Comparison of ENCODE assay signal across 23 cellular contexts in the genomic region with DNA sequence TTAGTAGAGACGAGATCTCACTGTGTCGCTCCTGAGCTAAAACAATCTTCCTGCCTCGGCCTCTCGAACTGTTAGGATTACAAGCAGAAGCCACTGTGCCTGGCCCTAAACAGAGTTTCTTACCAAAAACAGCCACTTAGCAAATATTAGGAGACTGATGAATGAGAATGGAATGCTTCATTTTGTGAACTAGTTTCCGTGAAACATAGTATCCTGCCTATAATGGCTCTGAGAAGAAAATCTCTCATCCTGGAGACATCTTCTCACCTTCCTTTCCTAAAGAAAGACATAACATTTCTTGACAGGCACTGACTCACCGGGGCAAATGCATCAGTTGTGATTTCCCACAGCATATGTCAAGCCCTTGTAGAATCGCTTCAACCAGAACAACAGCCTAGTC. TPM values are rescaled to one million over a fixed set of nuclear protein-coding genes. Genes with fewer than 3 reads are reported as not detected.
DNase-seq lines count a peak whose midpoint lies in the region; ATAC-seq and TF ChIP-seq lines count a peak whose summit lies in the region.
"Had no signal": no experiment of that assay in that cellular context is flagged by ENCODE, and none has a peak within 500 bp of the region (broad histone marks: within the 10 kb centered on the region; RNA-seq: fewer than 3 reads in every experiment).

No MANE protein-coding gene starts in this region.

- H3K27me3 ChIP-seq in GM23248 (replicated peaks; ENCODE audit: insufficient read depth): no peaks in the 10 kb centered on the region
- H3K27me3 ChIP-seq in adipocyte (replicated peaks; ENCODE audit: control insufficient read depth, insufficient read depth, low read length): peaks cover 16% of the 10 kb centered on the region
- peaks cover 17% of the 10 kb centered on the region for H3K27me3 ChIP-seq in foreskin keratinocyte
- no peaks in the 10 kb centered on the region for H3K27me3 ChIP-seq in gastrocnemius medialis
- H3K27me3 ChIP-seq: upper lobe of right lung had no signal

- no peaks in the 10 kb centered on the region for H3K9me3 Mint-ChIP-seq in stimulated activated effector memory CD8-positive, alpha-beta T cell treated with anti-CD3 and anti-CD28 coated beads, Interleukin-12 subunit alpha, Interleukin-12 subunit beta, amount 100 ng/mL, for 72 hours

- peak; percentile 40 for ATAC-seq in foreskin keratinocyte
- no peak for ATAC-seq in stimulated activated effector memory CD8-positive, alpha-beta T cell treated with anti-CD3 and anti-CD28 coated beads, Interleukin-12 subunit alpha, Interleukin-12 subunit beta, amount 100 ng/mL, for 72 hours
- ATAC-seq in gastrocnemius medialis: no peak
- ATAC-seq: GM12878, psoas muscle, upper lobe of right lung had no signal

- H3F3A ChIP-seq in GM23248 (ENCODE audit: insufficient read depth): peaks cover 22% of the 10 kb centered on the region

- peaks cover 26% of the 10 kb centered on the region for H3K4me1 ChIP-seq in GM23248 (ENCODE audit: insufficient read depth)
- H3K4me1 ChIP-seq in adipocyte (ENCODE audit: control insufficient read depth, insufficient read depth, low read length): peaks cover 7% of the 10 kb centered on the region
- H3K4me1 ChIP-seq in foreskin keratinocyte: peaks cover 6% of the 10 kb centered on the region
- H3K4me1 ChIP-seq in gastrocnemius medialis: no peaks in the 10 kb centered on the region
- H3K4me1 ChIP-seq: psoas muscle, upper lobe of right lung had no signal

- H3K4me2 ChIP-seq in GM23248 (ENCODE audit: unreplicated experiment): peak overlapping the region; percentile 7

- TF ChIP-seq CTCF in foreskin keratinocyte (conservative IDR thresholded peaks at IDR 0.05): no peak
- no peak for TF ChIP-seq CTCF in gastrocnemius medialis (IDR thresholded peaks at IDR 0.05 in 4 of 5, conservative IDR thresholded peaks at IDR 0.05 in 1 of 5)

- no peaks in the 10 kb centered on the region for H3K9me2 ChIP-seq in GM23248 (ENCODE audit: insufficient read depth)

- no peaks in the 10 kb centered on the region for H3K9me3 ChIP-seq in GM23248 (ENCODE audit: low read depth)
- no peaks in the 10 kb centered on the region for H3K9me3 ChIP-seq in adipocyte (ENCODE audit: control insufficient read depth, low read length)
- no peaks in the 10 kb centered on the region for H3K9me3 ChIP-seq in gastrocnemius medialis
- H3K9me3 ChIP-seq: left ventricle myocardium inferior, psoas muscle, upper lobe of right lung had no signal

- H3K9ac ChIP-seq in GM23248 (peak overlapping the region; percentile 58), adipocyte (ENCODE audit: low read length) (no peak overlapping the region)

- no peak for TF ChIP-seq POLR2A in gastrocnemius medialis (IDR thresholded peaks at IDR 0.05)

- H2AFZ ChIP-seq in GM23248: peak overlapping the region; percentile 14

- intact Hi-C loops in gastrocnemius medialis (cut with DNase I; ENCODE audit: low total_unique reads): loop anchor here (2.0 to 5.0 kb wide), 2 partner anchors 209 to 1043 kb away; no protein-coding TSS in a partner anchor

- H3K36me3 Mint-ChIP-seq in stimulated activated effector memory CD8-positive, alpha-beta T cell treated with anti-CD3 and anti-CD28 coated beads, Interleukin-12 subunit alpha, Interleukin-12 subunit beta, amount 100 ng/mL, for 72 hours: no peaks in the 10 kb centered on the region

- H3K27ac Mint-ChIP-seq in stimulated activated effector memory CD8-positive, alpha-beta T cell treated with anti-CD3 and anti-CD28 coated beads, Interleukin-12 subunit alpha, Interleukin-12 subunit beta, amount 100 ng/mL, for 72 hours: no peak overlapping the region

- 19 to 21% methylated on average over 7 of the region's 7 CpGs for WGBS in GM23248 (ENCODE audit: low coverage in 1 of 2, low lambda C conversion rate in 2 of 2, missing lambda C conversion rate in 2 of 2), 2 experiments

- peak overlapping the region; percentile 75 for H3K27ac ChIP-seq in GM23248
- H3K27ac ChIP-seq in foreskin keratinocyte: no peak overlapping the region
- no peak overlapping the region for H3K27ac ChIP-seq in gastrocnemius medialis
- H3K27ac ChIP-seq: C4-2B, left ventricle myocardium inferior, psoas muscle, upper lobe of right lung, VCaP had no signal

- H3K4me1 Mint-ChIP-seq in stimulated activated effector memory CD8-positive, alpha-beta T cell treated with anti-CD3 and anti-CD28 coated beads, Interleukin-12 subunit alpha, Interleukin-12 subunit beta, amount 100 ng/mL, for 72 hours: no peaks in the 10 kb centered on the region

- H3K79me2 ChIP-seq in GM23248 (ENCODE audit: insufficient read depth): no peaks in the 10 kb centered on the region

- H3K4me3 ChIP-seq in GM23248: peak overlapping the region; percentile 0; the same call in 1 of the 2 replicates
- H3K4me3 ChIP-seq in adipocyte (ENCODE audit: low read length): no peak overlapping the region
- H3K4me3 ChIP-seq in gastrocnemius medialis: no peak overlapping the region
- H3K4me3 ChIP-seq: GM12878, left ventricle myocardium inferior, psoas muscle, upper lobe of right lung had no signal

- H3K36me3 ChIP-seq in GM23248 (ENCODE audit: low read depth) (no peaks in the 10 kb centered on the region), adipocyte (ENCODE audit: control insufficient read depth, insufficient read depth, low read length, severe bottlenecking) (no peaks in the 10 kb centered on the region), gastrocnemius medialis (no peaks in the 10 kb centered on the region)
- H3K36me3 ChIP-seq: left ventricle myocardium inferior, upper lobe of right lung had no signal

- H3K4me3 Mint-ChIP-seq in stimulated activated effector memory CD8-positive, alpha-beta T cell treated with anti-CD3 and anti-CD28 coated beads, Interleukin-12 subunit alpha, Interleukin-12 subunit beta, amount 100 ng/mL, for 72 hours: no peak overlapping the region

- peak; percentile 72 for DNase-seq in GM23248
- peak; percentile 31 for DNase-seq in adipocyte (ENCODE audit: low read depth)
- peak; percentile 50 to 54 for DNase-seq in foreskin keratinocyte
- no peak for DNase-seq in stimulated activated CD4-positive, alpha-beta T cell treated with anti-CD3 and anti-CD28 coated beads, Interleukin-4, amount 100 ng/mL, for 4 hours
- no peak for DNase-seq in stimulated activated effector memory CD8-positive, alpha-beta T cell treated with anti-CD3 and anti-CD28 coated beads, Interleukin-12 subunit alpha, Interleukin-12 subunit beta, amount 100 ng/mL, for 72 hours (ENCODE audit: low spot score in 2 of 2)
- DNase-seq in gastrocnemius medialis: no peak
- no peak for DNase-seq in COLO829 (ENCODE audit: low spot score)
- DNase-seq: activated CD8-positive, alpha-beta memory T cell treated with anti-CD3 and anti-CD28 coated beads, Interleukin-2, amount 50 U/mL, for 48 hours; erythroblast; GF-D8; glutamatergic neuron; left ventricle myocardium inferior; NCI-H2227 treated with DMSO at 0.1 percent for 48 hours; NCI-H82; OCI-M1; psoas muscle; SIG-M5; small intestine; T-helper 2 cell; upper lobe of right lung had no signal

- H4K20me1 ChIP-seq in GM23248 (ENCODE audit: insufficient read depth): no peaks in the 10 kb centered on the region

- in situ Hi-C loops in GM23248 (cut with MboI): loop anchor here (10.0 kb wide), 1 partner anchor 205 kb away; no protein-coding TSS in a partner anchor
- in situ Hi-C loops in gastrocnemius medialis (cut with MboI; ENCODE audit: low sequenced_read_pairs in 4 of 4): loop anchor here in 3 of 4 donors (10.0 kb wide), 2 partner anchors 205 to 215 kb away; no protein-coding TSS in a partner anchor

RNA-seq across cellular contexts. Expression of a gene that starts 44.9 kb away (rescaled TPM):
- not detected in 2 replicates for total RNA-seq in GM23248 (2014; rRNA removed; shearing (Covaris generic))
- polyA plus RNA-seq in GM23248 (2016; fragmentation: Nextera tagmentation; extraction: Ambion mirVana): not detected in 2 replicates
- not detected in 2 replicates for total RNA-seq in foreskin keratinocyte
- polyA plus RNA-seq in foreskin keratinocyte: not detected in 2 replicates
- not detected for total RNA-seq in gastrocnemius medialis
- total RNA-seq: GM12878, left ventricle myocardium inferior, psoas muscle, upper lobe of right lung had no signal
- polyA plus RNA-seq: GM12878, psoas muscle had no signal

Comparison
In these comparisons a context has a peak if more than half of its experiments do, and no peak if none do; other contexts are left out.
1. DNase-seq: peak in GM23248 (single experiment), adipocyte (single experiment) and foreskin keratinocyte (2 of 2); none in stimulated activated CD4-positive, alpha-beta T cell treated with anti-CD3 and anti-CD28 coated beads, Interleukin-4, amount 100 ng/mL, for 4 hours (0 of 2), stimulated activated effector memory CD8-positive, alpha-beta T cell treated with anti-CD3 and anti-CD28 coated beads, Interleukin-12 subunit alpha, Interleukin-12 subunit beta, amount 100 ng/mL, for 72 hours (0 of 2), gastrocnemius medialis (0 of 2) and COLO829 (single experiment).